Comparison of ENCODE assay signal across 1 cellular context in genomic region chr22:21031545-21032036, GRCh38.
TF ChIP-seq lines count a peak whose summit lies in the region.

No MANE protein-coding gene starts in this region.

TF ChIP-seq in GM23338, 12 proteins besides CTCF, POLR2A, EP300 and RAD21:
- TF ChIP-seq, protein P1, sequence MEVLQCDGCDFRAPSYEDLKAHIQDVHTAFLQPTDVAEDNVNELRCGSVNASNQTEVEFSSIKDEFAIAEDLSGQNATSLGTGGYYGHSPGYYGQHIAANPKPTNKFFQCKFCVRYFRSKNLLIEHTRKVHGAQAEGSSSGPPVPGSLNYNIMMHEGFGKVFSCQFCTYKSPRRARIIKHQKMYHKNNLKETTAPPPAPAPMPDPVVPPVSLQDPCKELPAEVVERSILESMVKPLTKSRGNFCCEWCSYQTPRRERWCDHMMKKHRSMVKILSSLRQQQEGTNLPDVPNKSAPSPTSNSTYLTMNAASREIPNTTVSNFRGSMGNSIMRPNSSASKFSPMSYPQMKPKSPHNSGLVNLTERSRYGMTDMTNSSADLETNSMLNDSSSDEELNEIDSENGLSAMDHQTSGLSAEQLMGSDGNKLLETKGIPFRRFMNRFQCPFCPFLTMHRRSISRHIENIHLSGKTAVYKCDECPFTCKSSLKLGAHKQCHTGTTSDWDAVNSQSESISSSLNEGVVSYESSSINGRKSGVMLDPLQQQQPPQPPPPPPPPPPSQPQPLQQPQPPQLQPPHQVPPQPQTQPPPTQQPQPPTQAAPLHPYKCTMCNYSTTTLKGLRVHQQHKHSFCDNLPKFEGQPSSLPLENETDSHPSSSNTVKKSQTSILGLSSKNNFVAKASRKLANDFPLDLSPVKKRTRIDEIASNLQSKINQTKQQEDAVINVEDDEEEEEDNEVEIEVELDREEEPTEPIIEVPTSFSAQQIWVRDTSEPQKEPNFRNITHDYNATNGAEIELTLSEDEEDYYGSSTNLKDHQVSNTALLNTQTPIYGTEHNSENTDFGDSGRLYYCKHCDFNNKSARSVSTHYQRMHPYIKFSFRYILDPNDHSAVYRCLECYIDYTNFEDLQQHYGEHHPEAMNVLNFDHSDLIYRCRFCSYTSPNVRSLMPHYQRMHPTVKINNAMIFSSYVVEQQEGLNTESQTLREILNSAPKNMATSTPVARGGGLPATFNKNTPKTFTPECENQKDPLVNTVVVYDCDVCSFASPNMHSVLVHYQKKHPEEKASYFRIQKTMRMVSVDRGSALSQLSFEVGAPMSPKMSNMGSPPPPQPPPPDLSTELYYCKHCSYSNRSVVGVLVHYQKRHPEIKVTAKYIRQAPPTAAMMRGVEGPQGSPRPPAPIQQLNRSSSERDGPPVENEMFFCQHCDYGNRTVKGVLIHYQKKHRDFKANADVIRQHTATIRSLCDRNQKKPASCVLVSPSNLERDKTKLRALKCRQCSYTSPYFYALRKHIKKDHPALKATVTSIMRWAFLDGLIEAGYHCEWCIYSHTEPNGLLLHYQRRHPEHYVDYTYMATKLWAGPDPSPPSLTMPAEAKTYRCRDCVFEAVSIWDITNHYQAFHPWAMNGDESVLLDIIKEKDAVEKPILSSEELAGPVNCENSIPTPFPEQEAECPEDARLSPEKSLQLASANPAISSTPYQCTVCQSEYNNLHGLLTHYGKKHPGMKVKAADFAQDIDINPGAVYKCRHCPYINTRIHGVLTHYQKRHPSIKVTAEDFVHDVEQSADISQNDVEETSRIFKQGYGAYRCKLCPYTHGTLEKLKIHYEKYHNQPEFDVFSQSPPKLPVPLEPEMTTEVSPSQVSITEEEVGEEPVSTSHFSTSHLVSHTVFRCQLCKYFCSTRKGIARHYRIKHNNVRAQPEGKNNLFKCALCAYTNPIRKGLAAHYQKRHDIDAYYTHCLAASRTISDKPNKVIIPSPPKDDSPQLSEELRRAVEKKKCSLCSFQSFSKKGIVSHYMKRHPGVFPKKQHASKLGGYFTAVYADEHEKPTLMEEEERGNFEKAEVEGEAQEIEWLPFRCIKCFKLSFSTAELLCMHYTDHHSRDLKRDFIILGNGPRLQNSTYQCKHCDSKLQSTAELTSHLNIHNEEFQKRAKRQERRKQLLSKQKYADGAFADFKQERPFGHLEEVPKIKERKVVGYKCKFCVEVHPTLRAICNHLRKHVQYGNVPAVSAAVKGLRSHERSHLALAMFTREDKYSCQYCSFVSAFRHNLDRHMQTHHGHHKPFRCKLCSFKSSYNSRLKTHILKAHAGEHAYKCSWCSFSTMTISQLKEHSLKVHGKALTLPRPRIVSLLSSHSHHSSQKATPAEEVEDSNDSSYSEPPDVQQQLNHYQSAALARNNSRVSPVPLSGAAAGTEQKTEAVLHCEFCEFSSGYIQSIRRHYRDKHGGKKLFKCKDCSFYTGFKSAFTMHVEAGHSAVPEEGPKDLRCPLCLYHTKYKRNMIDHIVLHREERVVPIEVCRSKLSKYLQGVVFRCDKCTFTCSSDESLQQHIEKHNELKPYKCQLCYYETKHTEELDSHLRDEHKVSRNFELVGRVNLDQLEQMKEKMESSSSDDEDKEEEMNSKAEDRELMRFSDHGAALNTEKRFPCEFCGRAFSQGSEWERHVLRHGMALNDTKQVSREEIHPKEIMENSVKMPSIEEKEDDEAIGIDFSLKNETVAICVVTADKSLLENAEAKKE (CRISPR knock-in tag; IDR thresholded peaks at IDR 0.05) = no peak
- no peak for TF ChIP-seq ZNF114 (CRISPR knock-in tag; IDR thresholded peaks at IDR 0.05)
- TF ChIP-seq, protein P2, sequence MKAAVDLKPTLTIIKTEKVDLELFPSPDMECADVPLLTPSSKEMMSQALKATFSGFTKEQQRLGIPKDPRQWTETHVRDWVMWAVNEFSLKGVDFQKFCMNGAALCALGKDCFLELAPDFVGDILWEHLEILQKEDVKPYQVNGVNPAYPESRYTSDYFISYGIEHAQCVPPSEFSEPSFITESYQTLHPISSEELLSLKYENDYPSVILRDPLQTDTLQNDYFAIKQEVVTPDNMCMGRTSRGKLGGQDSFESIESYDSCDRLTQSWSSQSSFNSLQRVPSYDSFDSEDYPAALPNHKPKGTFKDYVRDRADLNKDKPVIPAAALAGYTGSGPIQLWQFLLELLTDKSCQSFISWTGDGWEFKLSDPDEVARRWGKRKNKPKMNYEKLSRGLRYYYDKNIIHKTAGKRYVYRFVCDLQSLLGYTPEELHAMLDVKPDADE (IDR thresholded peaks at IDR 0.05) = no peak
- no peak for TF ChIP-seq NANOG (IDR thresholded peaks at IDR 0.05; ENCODE audit: borderline replicate concordance)
- no peak for TF ChIP-seq EZH2phosphoT487 (IDR thresholded peaks at IDR 0.05; ENCODE audit: unreplicated experiment)
- TF ChIP-seq REST (IDR thresholded peaks at IDR 0.05; ENCODE audit: unreplicated experiment) = no peak
- TF ChIP-seq JUNB (IDR thresholded peaks at IDR 0.05; ENCODE audit: unreplicated experiment) = no peak
- no peak for TF ChIP-seq EZH2 (IDR thresholded peaks at IDR 0.05; ENCODE audit: low read depth, unreplicated experiment)
- TF ChIP-seq POLR2AphosphoS5 (IDR thresholded peaks at IDR 0.05; ENCODE audit: low read depth) = no peak
- TF ChIP-seq STAT1 (IDR thresholded peaks at IDR 0.05; ENCODE audit: unreplicated experiment) = no peak
- TF ChIP-seq ZNF331 (CRISPR knock-in tag; IDR thresholded peaks at IDR 0.05; ENCODE audit: low read depth) = no peak
- TF ChIP-seq CREB1 (CRISPR knock-in tag; IDR thresholded peaks at IDR 0.05; ENCODE audit: low read depth) = no peak
